8 cellular contexts compared by ENCODE assay signal in genomic region chr16:67917852-67918236, GRCh38. TPM values are rescaled to one million over a fixed set of nuclear protein-coding genes. Genes with fewer than 3 reads are reported as not detected.
A peak's percentile ranks its signal among the peaks of the same experiment; 100 is the strongest.
DNase-seq lines count a peak whose midpoint lies in the region; ATAC-seq and TF ChIP-seq lines count a peak whose summit lies in the region.

No MANE protein-coding gene starts in this region.

- no peaks in the 10 kb centered on the region for H3K9me3 ChIP-seq in NT2/D1 (ENCODE audit: insufficient read depth, low read length)

- no peaks in the 10 kb centered on the region for H3K27me3 ChIP-seq in NT2/D1 (ENCODE audit: insufficient read depth, insufficient read length)

- H3K27ac ChIP-seq in coronary artery, result peak overlapping the region; percentile 14 to 56

- H3K36me3 ChIP-seq in NT2/D1 (ENCODE audit: insufficient read depth, insufficient read length, low read length), result peaks cover 36% of the 10 kb centered on the region

- TF ChIP-seq CTCF in coronary artery (IDR thresholded peaks at IDR 0.05) (no peak), omental fat pad (IDR thresholded peaks at IDR 0.05) (no peak)

- H3K4me3 ChIP-seq in NT2/D1 (ENCODE audit: insufficient read length, low read depth) (no peak overlapping the region), coronary artery (no peak overlapping the region)

- peak overlapping the region; percentile 44 for H3K9ac ChIP-seq in NT2/D1 (ENCODE audit: insufficient read length, low read depth)

- H3K4me1 ChIP-seq in NT2/D1 (ENCODE audit: insufficient read depth, insufficient read length), result peaks cover 29% of the 10 kb centered on the region

- ATAC-seq in omental fat pad (ENCODE audit: low FRiP score) (peak; percentile 58), HG03439 (IDR thresholded peaks at IDR 0.05; ENCODE audit: unreplicated experiment) (no peak)

- DNase-seq in DMS53 (lab: John Stamatoyannopoulos, UW) (peak; percentile 89), NT2/D1 (ENCODE audit: low read depth, low spot score) (no peak), coronary artery (ENCODE audit: low spot score) (no peak), omental fat pad (ENCODE audit: low spot score) (no peak), DMS 273 (lab: John Stamatoyannopoulos, UW; ENCODE audit: unreplicated experiment) (no peak), cerebellar cortex (ENCODE audit: low spot score) (no peak), NCI-H446 treated with DMSO at 0.1 percent for 48 hours (lab: John Stamatoyannopoulos, UW) (no peak)

RNA-seq across cellular contexts. Expression of gene CTRL, which starts 13.8 kb away (rescaled TPM):
- total RNA-seq in omental fat pad, result 1 to 10 TPM in 3 of 4 donors, under 1 TPM in 1; 0.65 to 5.0 (median 2.3) TPM

RNA-seq across cellular contexts. Expression of gene PSMB10, which starts 18.8 kb away (rescaled TPM):
- total RNA-seq in omental fat pad, result 10 to 100 TPM; 29.9 to 53.0 (median 45.3) TPM

RNA-seq across cellular contexts. Expression of gene PSKH1, which starts 24.8 kb away (rescaled TPM):
- total RNA-seq in omental fat pad, result 10 to 100 TPM; 16.1 to 24.6 (median 19.9) TPM

RNA-seq across cellular contexts. Expression of gene LCAT, which starts 26.1 kb away (rescaled TPM):
- total RNA-seq in omental fat pad, result 10 to 100 TPM in 3 of 4 donors, 1 to 10 TPM in 1; 7.7 to 52.2 (median 13.0) TPM

RNA-seq across cellular contexts. Expression of gene NRN1L, which starts 33.2 kb away (rescaled TPM):
- total RNA-seq in omental fat pad, result 1 to 10 TPM in 2 of 4 donors, not detected in 2; 3.0 to 5.5 TPM
